ENCODE assay signal across 8 cellular contexts in genomic region chr9:22469928-22470544, GRCh38. TPM values are rescaled to one million over a fixed set of nuclear protein-coding genes. Genes with fewer than 3 reads are reported as not detected.
DNase-seq lines count a peak whose midpoint lies in the region; ATAC-seq, FAIRE-seq and TF ChIP-seq lines count a peak whose summit lies in the region.

No MANE protein-coding gene starts in this region.

- H3K9me3 ChIP-seq in endothelial cell of umbilical vein (replicated peaks; ENCODE audit: control insufficient read depth, insufficient read depth, low read length) (no peaks in the 10 kb centered on the region), osteoblast (ENCODE audit: low read depth, low read length) (no peaks in the 10 kb centered on the region), vagina (no peaks in the 10 kb centered on the region)

- H3K4me1 ChIP-seq in endothelial cell of umbilical vein (ENCODE audit: control insufficient read depth, extremely low read depth, insufficient read depth, low read length) (no peaks in the 10 kb centered on the region), osteoblast (ENCODE audit: insufficient read depth, low read length) (no peaks in the 10 kb centered on the region), vagina (no peaks in the 10 kb centered on the region)

- intact Hi-C loops in endothelial cell of umbilical vein (cut with micrococcal nuclease) (loop anchor here (2.0 to 5.0 kb wide), 3 partner anchors 853 to 1777 kb away; no protein-coding TSS in a partner anchor), vagina (cut with DNase I) (no loop called here)

- peak; percentile 80 for ATAC-seq in GM18909 (IDR thresholded peaks at IDR 0.05; ENCODE audit: poor library complexity, unreplicated experiment)
- ATAC-seq in HG03378 (IDR thresholded peaks at IDR 0.05; ENCODE audit: unreplicated experiment) = peak; percentile 72

- POLR2A ChIA-PET in endothelial cell of umbilical vein (lab: Charles Lee) = no interaction called here

- H3K36me3 ChIP-seq in endothelial cell of umbilical vein (ENCODE audit: control insufficient read depth in 2 of 2, extremely low read depth in 1 of 2, insufficient read depth in 2 of 2, low read length in 2 of 2) = no peaks in the 10 kb centered on the region
- H3K36me3 ChIP-seq in osteoblast (ENCODE audit: insufficient read depth, low read length) = no peaks in the 10 kb centered on the region
- no peaks in the 10 kb centered on the region for H3K36me3 ChIP-seq in vagina

- H3K4me3 ChIP-seq in endothelial cell of umbilical vein (replicated peaks in 1 of 3; ENCODE audit: insufficient read depth in 1 of 3, low read depth in 1 of 3, low read length in 3 of 3) (no peak overlapping the region), osteoblast (ENCODE audit: insufficient read depth, low read length) (no peak overlapping the region), vagina (no peak overlapping the region)

- CTCF ChIA-PET in endothelial cell of umbilical vein (lab: Charles Lee) = interaction anchor here (0.6 to 3.4 kb wide), 34 partner anchors 9 to 1775 kb away, joined by 3 to 42 read pairs (median 3); no protein-coding TSS in a partner anchor

- dilution Hi-C loops in endothelial cell of umbilical vein (cut with MboI; ENCODE audit: extremely low pct_ligation_motif_present, low sequenced_read_pairs) = no loop called here

- peak; percentile 84 for FAIRE-seq in endothelial cell of umbilical vein (lab: Jason Lieb, UNC)

- no peak overlapping the region for H3K9ac ChIP-seq in endothelial cell of umbilical vein (replicated peaks; ENCODE audit: extremely low read depth, insufficient read depth, low read length)

- no peaks in the 10 kb centered on the region for H3K79me2 ChIP-seq in endothelial cell of umbilical vein (ENCODE audit: control insufficient read depth, insufficient read depth, low read length)
- no peaks in the 10 kb centered on the region for H3K79me2 ChIP-seq in osteoblast (ENCODE audit: insufficient read depth, low read length)

- no TSS peak for BruUV-seq in endothelial cell of umbilical vein (replicated peaks; lab: Mats Ljungman, UMichigan)

- H3K27ac ChIP-seq in endothelial cell of umbilical vein (ENCODE audit: insufficient read depth, low read depth, low read length) (no peak overlapping the region), osteoblast (ENCODE audit: low read depth, low read length) (no peak overlapping the region), vagina (no peak overlapping the region)

- H3K9me1 ChIP-seq in endothelial cell of umbilical vein (replicated peaks; ENCODE audit: control insufficient read depth, extremely low read depth, insufficient read depth, low read length) = no peaks in the 10 kb centered on the region

- TF ChIP-seq CTCF in endothelial cell of umbilical vein (IDR thresholded peaks at IDR 0.05; ENCODE audit: extremely low read depth in 1 of 2, insufficient read depth in 1 of 2, low read depth in 1 of 2, low read length in 2 of 2) (peak; percentile 65 to 69), osteoblast (IDR thresholded peaks at IDR 0.05; ENCODE audit: extremely low read depth, low read depth, low read length) (peak; percentile 70), vagina (IDR thresholded peaks at IDR 0.05) (peak in 1 of 3 experiments; percentile 14)

- H3K27me3 ChIP-seq in endothelial cell of umbilical vein (ENCODE audit: control insufficient read depth in 2 of 2, insufficient read depth in 2 of 2, low read length in 2 of 2) (peaks cover 0 to 10% of the 10 kb centered on the region in 2 experiments), osteoblast (ENCODE audit: insufficient read depth, low read length) (no peaks in the 10 kb centered on the region), vagina (no peaks in the 10 kb centered on the region)

- TF ChIP-seq POLR2A in endothelial cell of umbilical vein (IDR thresholded peaks at IDR 0.05; ENCODE audit: low read depth, low read length) (no peak), vagina (IDR thresholded peaks at IDR 0.05) (no peak)

- H4K20me1 ChIP-seq in endothelial cell of umbilical vein (replicated peaks; ENCODE audit: control insufficient read depth, extremely low read depth, insufficient read depth, low read length) (no peaks in the 10 kb centered on the region), osteoblast (ENCODE audit: insufficient read depth, low read length) (no peaks in the 10 kb centered on the region)

- DNase-seq in COLO668 (lab: John Stamatoyannopoulos, UW; ENCODE audit: unreplicated experiment) (peak; percentile 46), NCI-H82 treated with DMSO at 0.1 percent for 48 hours (lab: John Stamatoyannopoulos, UW; ENCODE audit: unreplicated experiment) (peak; percentile 53), endothelial cell of umbilical vein (ENCODE audit: low read depth, low spot score) (peak; percentile 58), osteoblast (ENCODE audit: insufficient read length, low spot score, missing footprints) (peak; percentile 41), vagina (ENCODE audit: extremely low spot score in 2 of 2) (no peak), NCI-H510A treated with DMSO at 0.1 percent for 48 hours (lab: John Stamatoyannopoulos, UW) (no peak)

- H2AFZ ChIP-seq in endothelial cell of umbilical vein (ENCODE audit: low read depth, low read length) (no peak overlapping the region), osteoblast (ENCODE audit: low read length) (no peak overlapping the region)

- no peak overlapping the region for H3K4me2 ChIP-seq in endothelial cell of umbilical vein (ENCODE audit: insufficient read depth, low read length)
- no peak overlapping the region for H3K4me2 ChIP-seq in osteoblast (ENCODE audit: insufficient read depth, low read length)

TF ChIP-seq in endothelial cell of umbilical vein, 7 proteins besides CTCF, POLR2A, EP300 and RAD21:
- TF ChIP-seq POLR2AphosphoS5 (IDR thresholded peaks at IDR 0.05; ENCODE audit: insufficient read depth, low read depth, low read length) (no peak), GATA2 (IDR thresholded peaks at IDR 0.05; ENCODE audit: insufficient read depth, insufficient read length, low read depth, low read length) (no peak), EZH2 (IDR thresholded peaks at IDR 0.05; ENCODE audit: borderline replicate concordance, low read depth, low read length, severe bottlenecking) (no peak), MAX (IDR thresholded peaks at IDR 0.05; ENCODE audit: insufficient read depth, insufficient read length) (no peak), FOS (IDR thresholded peaks at IDR 0.05; ENCODE audit: borderline replicate concordance, insufficient read depth, low read length) (no peak), JUN (IDR thresholded peaks at IDR 0.05; ENCODE audit: borderline replicate concordance, insufficient read depth, insufficient read length, low read depth) (no peak), MYC (IDR thresholded peaks at IDR 0.05; ENCODE audit: low read depth, low read length) (no peak)

RNA-seq across cellular contexts. Expression of gene DMRTA1, which starts 23.4 kb away (rescaled TPM):
- total RNA-seq in endothelial cell of umbilical vein = 1.2 and 2.1 TPM in 2 replicates
- 0.14 and 0.19 TPM in 2 replicates for polyA plus RNA-seq in endothelial cell of umbilical vein
- 0.14 and 0.19 TPM in 2 replicates for polyA plus RNA-seq in endothelial cell of umbilical vein (2011; cell fraction: cytosol; rRNA removed)
- 0.30 and 0.34 TPM in 2 replicates for polyA plus RNA-seq in endothelial cell of umbilical vein (2011; cell fraction: nucleus; rRNA removed)
- 1.1 and 1.5 TPM in 2 replicates for polyA plus RNA-seq in endothelial cell of umbilical vein (2012)
- polyA minus RNA-seq in endothelial cell of umbilical vein = 0.34 and 0.45 TPM in 2 replicates
- polyA minus RNA-seq in endothelial cell of umbilical vein (2011; cell fraction: cytosol; rRNA and poly(A)+ RNA removed) = 0.31 TPM
- 1.4 and 1.8 TPM in 2 replicates for polyA minus RNA-seq in endothelial cell of umbilical vein (2011; cell fraction: nucleus; rRNA and poly(A)+ RNA removed)
- 4.3 and 5.3 TPM in 2 replicates for total RNA-seq in osteoblast
- total RNA-seq in vagina = 0.25 TPM

Comparison
In these comparisons a context has a peak if more than half of its experiments do, and no peak if none do; other contexts are left out.
1. DNase-seq: peak in COLO668 (single experiment), NCI-H82 treated with DMSO at 0.1 percent for 48 hours (single experiment), endothelial cell of umbilical vein (single experiment) and osteoblast (single experiment); none in vagina (0 of 2) and NCI-H510A treated with DMSO at 0.1 percent for 48 hours (single experiment).